ENCODE assay signal across 1 cellular context in the genomic region with DNA sequence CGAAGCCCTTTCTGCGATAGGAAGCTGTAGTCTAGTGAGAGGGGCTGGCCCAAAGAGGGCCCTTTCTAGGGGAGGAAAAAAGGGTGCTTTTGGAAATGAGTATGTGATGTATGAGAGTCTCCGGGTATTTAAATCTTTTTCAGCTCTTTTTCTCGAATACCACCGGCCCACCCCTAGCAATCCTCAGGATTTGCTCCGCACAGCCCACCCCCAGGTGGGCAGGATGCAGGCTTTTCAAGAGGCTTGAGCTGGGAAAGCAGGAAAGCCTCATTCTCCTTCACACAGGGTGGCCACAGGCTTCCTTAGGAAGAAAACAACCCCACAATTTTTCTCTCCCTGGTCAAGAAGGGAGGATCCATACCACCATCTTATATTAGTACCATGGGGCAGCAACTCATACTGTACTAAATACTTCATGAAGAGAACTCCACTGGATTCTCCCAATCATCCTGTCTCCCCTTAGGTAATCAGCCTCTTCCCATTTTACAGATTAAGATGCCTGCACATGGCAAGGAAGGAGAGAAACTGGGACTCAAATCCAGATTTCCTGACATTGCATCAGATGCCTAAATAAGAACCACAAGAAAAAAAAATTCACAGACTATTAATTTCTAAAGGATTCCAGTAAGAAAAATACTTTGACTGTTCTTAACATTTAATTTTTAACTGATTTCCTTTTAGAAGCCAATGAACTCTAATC.
TF ChIP-seq lines count a peak whose summit lies in the region.

No MANE protein-coding gene starts in this region.

TF ChIP-seq in GM23338, 12 proteins besides CTCF, POLR2A, EP300 and RAD21 (continued from another document):
- TF ChIP-seq, protein P1, sequence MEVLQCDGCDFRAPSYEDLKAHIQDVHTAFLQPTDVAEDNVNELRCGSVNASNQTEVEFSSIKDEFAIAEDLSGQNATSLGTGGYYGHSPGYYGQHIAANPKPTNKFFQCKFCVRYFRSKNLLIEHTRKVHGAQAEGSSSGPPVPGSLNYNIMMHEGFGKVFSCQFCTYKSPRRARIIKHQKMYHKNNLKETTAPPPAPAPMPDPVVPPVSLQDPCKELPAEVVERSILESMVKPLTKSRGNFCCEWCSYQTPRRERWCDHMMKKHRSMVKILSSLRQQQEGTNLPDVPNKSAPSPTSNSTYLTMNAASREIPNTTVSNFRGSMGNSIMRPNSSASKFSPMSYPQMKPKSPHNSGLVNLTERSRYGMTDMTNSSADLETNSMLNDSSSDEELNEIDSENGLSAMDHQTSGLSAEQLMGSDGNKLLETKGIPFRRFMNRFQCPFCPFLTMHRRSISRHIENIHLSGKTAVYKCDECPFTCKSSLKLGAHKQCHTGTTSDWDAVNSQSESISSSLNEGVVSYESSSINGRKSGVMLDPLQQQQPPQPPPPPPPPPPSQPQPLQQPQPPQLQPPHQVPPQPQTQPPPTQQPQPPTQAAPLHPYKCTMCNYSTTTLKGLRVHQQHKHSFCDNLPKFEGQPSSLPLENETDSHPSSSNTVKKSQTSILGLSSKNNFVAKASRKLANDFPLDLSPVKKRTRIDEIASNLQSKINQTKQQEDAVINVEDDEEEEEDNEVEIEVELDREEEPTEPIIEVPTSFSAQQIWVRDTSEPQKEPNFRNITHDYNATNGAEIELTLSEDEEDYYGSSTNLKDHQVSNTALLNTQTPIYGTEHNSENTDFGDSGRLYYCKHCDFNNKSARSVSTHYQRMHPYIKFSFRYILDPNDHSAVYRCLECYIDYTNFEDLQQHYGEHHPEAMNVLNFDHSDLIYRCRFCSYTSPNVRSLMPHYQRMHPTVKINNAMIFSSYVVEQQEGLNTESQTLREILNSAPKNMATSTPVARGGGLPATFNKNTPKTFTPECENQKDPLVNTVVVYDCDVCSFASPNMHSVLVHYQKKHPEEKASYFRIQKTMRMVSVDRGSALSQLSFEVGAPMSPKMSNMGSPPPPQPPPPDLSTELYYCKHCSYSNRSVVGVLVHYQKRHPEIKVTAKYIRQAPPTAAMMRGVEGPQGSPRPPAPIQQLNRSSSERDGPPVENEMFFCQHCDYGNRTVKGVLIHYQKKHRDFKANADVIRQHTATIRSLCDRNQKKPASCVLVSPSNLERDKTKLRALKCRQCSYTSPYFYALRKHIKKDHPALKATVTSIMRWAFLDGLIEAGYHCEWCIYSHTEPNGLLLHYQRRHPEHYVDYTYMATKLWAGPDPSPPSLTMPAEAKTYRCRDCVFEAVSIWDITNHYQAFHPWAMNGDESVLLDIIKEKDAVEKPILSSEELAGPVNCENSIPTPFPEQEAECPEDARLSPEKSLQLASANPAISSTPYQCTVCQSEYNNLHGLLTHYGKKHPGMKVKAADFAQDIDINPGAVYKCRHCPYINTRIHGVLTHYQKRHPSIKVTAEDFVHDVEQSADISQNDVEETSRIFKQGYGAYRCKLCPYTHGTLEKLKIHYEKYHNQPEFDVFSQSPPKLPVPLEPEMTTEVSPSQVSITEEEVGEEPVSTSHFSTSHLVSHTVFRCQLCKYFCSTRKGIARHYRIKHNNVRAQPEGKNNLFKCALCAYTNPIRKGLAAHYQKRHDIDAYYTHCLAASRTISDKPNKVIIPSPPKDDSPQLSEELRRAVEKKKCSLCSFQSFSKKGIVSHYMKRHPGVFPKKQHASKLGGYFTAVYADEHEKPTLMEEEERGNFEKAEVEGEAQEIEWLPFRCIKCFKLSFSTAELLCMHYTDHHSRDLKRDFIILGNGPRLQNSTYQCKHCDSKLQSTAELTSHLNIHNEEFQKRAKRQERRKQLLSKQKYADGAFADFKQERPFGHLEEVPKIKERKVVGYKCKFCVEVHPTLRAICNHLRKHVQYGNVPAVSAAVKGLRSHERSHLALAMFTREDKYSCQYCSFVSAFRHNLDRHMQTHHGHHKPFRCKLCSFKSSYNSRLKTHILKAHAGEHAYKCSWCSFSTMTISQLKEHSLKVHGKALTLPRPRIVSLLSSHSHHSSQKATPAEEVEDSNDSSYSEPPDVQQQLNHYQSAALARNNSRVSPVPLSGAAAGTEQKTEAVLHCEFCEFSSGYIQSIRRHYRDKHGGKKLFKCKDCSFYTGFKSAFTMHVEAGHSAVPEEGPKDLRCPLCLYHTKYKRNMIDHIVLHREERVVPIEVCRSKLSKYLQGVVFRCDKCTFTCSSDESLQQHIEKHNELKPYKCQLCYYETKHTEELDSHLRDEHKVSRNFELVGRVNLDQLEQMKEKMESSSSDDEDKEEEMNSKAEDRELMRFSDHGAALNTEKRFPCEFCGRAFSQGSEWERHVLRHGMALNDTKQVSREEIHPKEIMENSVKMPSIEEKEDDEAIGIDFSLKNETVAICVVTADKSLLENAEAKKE (CRISPR knock-in tag; IDR thresholded peaks at IDR 0.05) = no peak
- TF ChIP-seq, protein P2, sequence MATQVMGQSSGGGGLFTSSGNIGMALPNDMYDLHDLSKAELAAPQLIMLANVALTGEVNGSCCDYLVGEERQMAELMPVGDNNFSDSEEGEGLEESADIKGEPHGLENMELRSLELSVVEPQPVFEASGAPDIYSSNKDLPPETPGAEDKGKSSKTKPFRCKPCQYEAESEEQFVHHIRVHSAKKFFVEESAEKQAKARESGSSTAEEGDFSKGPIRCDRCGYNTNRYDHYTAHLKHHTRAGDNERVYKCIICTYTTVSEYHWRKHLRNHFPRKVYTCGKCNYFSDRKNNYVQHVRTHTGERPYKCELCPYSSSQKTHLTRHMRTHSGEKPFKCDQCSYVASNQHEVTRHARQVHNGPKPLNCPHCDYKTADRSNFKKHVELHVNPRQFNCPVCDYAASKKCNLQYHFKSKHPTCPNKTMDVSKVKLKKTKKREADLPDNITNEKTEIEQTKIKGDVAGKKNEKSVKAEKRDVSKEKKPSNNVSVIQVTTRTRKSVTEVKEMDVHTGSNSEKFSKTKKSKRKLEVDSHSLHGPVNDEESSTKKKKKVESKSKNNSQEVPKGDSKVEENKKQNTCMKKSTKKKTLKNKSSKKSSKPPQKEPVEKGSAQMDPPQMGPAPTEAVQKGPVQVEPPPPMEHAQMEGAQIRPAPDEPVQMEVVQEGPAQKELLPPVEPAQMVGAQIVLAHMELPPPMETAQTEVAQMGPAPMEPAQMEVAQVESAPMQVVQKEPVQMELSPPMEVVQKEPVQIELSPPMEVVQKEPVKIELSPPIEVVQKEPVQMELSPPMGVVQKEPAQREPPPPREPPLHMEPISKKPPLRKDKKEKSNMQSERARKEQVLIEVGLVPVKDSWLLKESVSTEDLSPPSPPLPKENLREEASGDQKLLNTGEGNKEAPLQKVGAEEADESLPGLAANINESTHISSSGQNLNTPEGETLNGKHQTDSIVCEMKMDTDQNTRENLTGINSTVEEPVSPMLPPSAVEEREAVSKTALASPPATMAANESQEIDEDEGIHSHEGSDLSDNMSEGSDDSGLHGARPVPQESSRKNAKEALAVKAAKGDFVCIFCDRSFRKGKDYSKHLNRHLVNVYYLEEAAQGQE (IDR thresholded peaks at IDR 0.05; ENCODE audit: unreplicated experiment) = no peak
